24 cellular contexts compared by ENCODE assay signal in the genomic region with DNA sequence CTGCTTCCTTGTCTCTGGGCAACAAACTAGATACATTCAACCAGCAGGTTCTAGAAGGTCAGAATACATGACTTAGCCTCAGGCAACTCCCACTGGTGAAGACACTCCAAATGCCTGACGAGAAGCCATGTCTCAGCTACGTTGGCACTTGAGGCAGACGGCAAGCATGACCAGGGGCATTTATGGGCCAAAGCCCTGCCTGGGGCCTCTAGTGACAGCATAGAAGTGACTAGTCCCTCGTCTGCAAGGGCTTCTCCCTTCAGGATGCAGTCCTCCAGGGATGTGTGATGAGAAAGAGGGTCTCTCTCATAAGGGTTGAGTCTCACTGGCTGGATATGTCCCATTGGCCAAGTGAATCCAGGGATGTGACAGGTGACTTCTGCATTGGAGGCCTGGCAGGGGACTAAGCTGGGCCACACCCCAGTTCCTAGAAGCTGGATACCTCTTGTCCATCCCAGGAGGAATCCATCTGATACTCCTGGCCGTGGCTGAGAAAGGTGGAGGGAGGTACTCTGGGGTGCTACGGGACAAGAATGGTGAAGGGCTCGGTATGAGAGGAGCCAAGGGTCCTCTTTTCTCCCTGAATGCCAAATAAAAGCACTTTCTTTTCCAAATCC.
"Had no signal": no experiment of that assay in that cellular context is flagged by ENCODE, and none has a peak within 500 bp of the region (broad histone marks: within the 10 kb centered on the region; RNA-seq: fewer than 3 reads in every experiment).

No MANE protein-coding gene starts in this region.

- H3K9me3 ChIP-seq: MG63, SJSA1 had no signal

- DNase-seq: IMR-90, Karpas-422, KG1, MG63, NCI-H1092, NCI-H1105 treated with DMSO at 0.1 percent for 48 hours, NCI-H1417 treated with DMSO at 0.1 percent for 48 hours, NCI-H146, NCI-H1694 treated with DMSO at 0.1 percent for 48 hours, NCI-H1930, NCI-H2081, NCI-H2107, NCI-H226, NCI-H446, NCI-H510A, NCI-H524 treated with DMSO at 0.1 percent for 48 hours, NCI-H69, NCI-H774, Right ventricle myocardium superior, RPMI8226, SIG-M5 had no signal

- ATAC-seq: HepG2 had no signal

- H3K27me3 ChIP-seq: MG63, SJSA1 had no signal

- H3K36me3 ChIP-seq: MG63, SJSA1 had no signal

- H3K27ac ChIP-seq: SJSA1, SK-N-MC had no signal

- H3K4me3 ChIP-seq: MG63, SJSA1, SK-N-MC had no signal
